10 cellular contexts compared by ENCODE assay signal in genomic region chr4:154928640-154929257, GRCh38.
A peak's percentile ranks its signal among the peaks of the same experiment; 100 is the strongest.
DNase-seq lines count a peak whose midpoint lies in the region; ATAC-seq and TF ChIP-seq lines count a peak whose summit lies in the region.
"Had no signal": no experiment of that assay in that cellular context is flagged by ENCODE, and none has a peak within 500 bp of the region (broad histone marks: within the 10 kb centered on the region; RNA-seq: fewer than 3 reads in every experiment).

No MANE protein-coding gene starts in this region.

- H3K9me3 Mint-ChIP-seq in Caco-2 (ENCODE audit: unreplicated experiment) = peaks cover 12% of the 10 kb centered on the region
- peaks cover 35% of the 10 kb centered on the region for H3K9me3 Mint-ChIP-seq in chondrocyte (ENCODE audit: low read depth)

- no peak overlapping the region for H2AK5ac ChIP-seq in mesendoderm (ENCODE audit: low read length)

- H3K9me3 ChIP-seq in Caco-2 (no peaks in the 10 kb centered on the region), gastroesophageal sphincter (peaks cover 0 to 14% (median 0%) of the 10 kb centered on the region in 3 donors)

- no peaks in the 10 kb centered on the region for H3K4me1 ChIP-seq in Caco-2
- H3K4me1 ChIP-seq in KMS-11 (ENCODE audit: low read depth, poor library complexity, severe bottlenecking) = no peaks in the 10 kb centered on the region
- no peaks in the 10 kb centered on the region for H3K4me1 ChIP-seq in mesendoderm (ENCODE audit: control insufficient read depth, low read depth, low read length)
- no peaks in the 10 kb centered on the region for H3K4me1 ChIP-seq in gastroesophageal sphincter
- H3K4me1 ChIP-seq: right atrium auricular region had no signal

- H3K9ac ChIP-seq in KMS-11 = no peak overlapping the region
- H3K9ac ChIP-seq in mesendoderm (ENCODE audit: low read length) = no peak overlapping the region

- no TSS peak for BruUV-seq in Caco-2 (replicated peaks; lab: Mats Ljungman, UMichigan)

- TF ChIP-seq POLR2A in gastroesophageal sphincter (IDR thresholded peaks at IDR 0.05) = no peak

- H3K27me3 ChIP-seq in Caco-2 (replicated peaks; ENCODE audit: control insufficient read depth, insufficient read depth, low read length) = no peaks in the 10 kb centered on the region
- H3K27me3 ChIP-seq in KMS-11 (ENCODE audit: insufficient read depth, low read depth) = no peaks in the 10 kb centered on the region
- no peaks in the 10 kb centered on the region for H3K27me3 ChIP-seq in mesendoderm (ENCODE audit: insufficient read depth, low read length, poor library complexity)
- no peaks in the 10 kb centered on the region for H3K27me3 ChIP-seq in gastroesophageal sphincter
- H3K27me3 ChIP-seq: right atrium auricular region had no signal

- TF ChIP-seq EP300 in gastroesophageal sphincter (IDR thresholded peaks at IDR 0.05) = no peak

- H3K79me2 ChIP-seq in KMS-11 (ENCODE audit: insufficient read depth, low read depth) (no peaks in the 10 kb centered on the region), mesendoderm (ENCODE audit: control insufficient read depth, insufficient read depth, low read length) (no peaks in the 10 kb centered on the region)

- H3K36me3 ChIP-seq in Caco-2 (ENCODE audit: control insufficient read depth, insufficient read depth, low read length) = no peaks in the 10 kb centered on the region
- H3K36me3 ChIP-seq in KMS-11 (ENCODE audit: insufficient read depth) = no peaks in the 10 kb centered on the region
- H3K36me3 ChIP-seq in mesendoderm (ENCODE audit: control insufficient read depth, insufficient read depth, low read length) = no peaks in the 10 kb centered on the region
- no peaks in the 10 kb centered on the region for H3K36me3 ChIP-seq in gastroesophageal sphincter
- H3K36me3 ChIP-seq: right atrium auricular region had no signal

- H3K27me3 Mint-ChIP-seq in Caco-2 (ENCODE audit: insufficient read depth, unreplicated experiment) (peaks cover 3% of the 10 kb centered on the region), chondrocyte (ENCODE audit: low read depth) (no peaks in the 10 kb centered on the region)

- no peak overlapping the region for H3K23ac ChIP-seq in mesendoderm (ENCODE audit: low read length)

- ATAC-seq in GM18907 (IDR thresholded peaks at IDR 0.05; ENCODE audit: unreplicated experiment) = no peak
- no peak for ATAC-seq in gastroesophageal sphincter
- no peak for ATAC-seq in HG02642 (IDR thresholded peaks at IDR 0.05; ENCODE audit: poor library complexity, unreplicated experiment)

- no peak overlapping the region for H3K56ac ChIP-seq in mesendoderm (ENCODE audit: low read length)

- WGBS in mesendoderm (ENCODE audit: extremely low coverage, insufficient coverage, low lambda C conversion rate) = no CpG with 5 or more reads among the region's 6 CpGs
- 45 to 52% methylated on average over 6 of the region's 6 CpGs for WGBS in gastroesophageal sphincter (ENCODE audit: low coverage in 1 of 2), 2 donors

- no peak overlapping the region for H3K27ac Mint-ChIP-seq in Caco-2 (ENCODE audit: unreplicated experiment)
- H3K27ac Mint-ChIP-seq in chondrocyte (ENCODE audit: unreplicated experiment) = no peak overlapping the region

- intact Hi-C loops in Caco-2 (cut with micrococcal nuclease; ENCODE audit: unreplicated experiment) = loop anchor here (1.0 to 10.0 kb wide), 4 partner anchors 74 to 376 kb away; partner anchors contain the start of gene PLRG1

- no peak overlapping the region for H3K4me3 Mint-ChIP-seq in Caco-2 (ENCODE audit: unreplicated experiment)
- H3K4me3 Mint-ChIP-seq in chondrocyte (ENCODE audit: unreplicated experiment) = no peak overlapping the region

- POLR2A ChIA-PET in Caco-2 (lab: Charles Lee) = no interaction called here

- H2BK15ac ChIP-seq in mesendoderm (replicated peaks; ENCODE audit: low read depth) = no peak overlapping the region

- peak in 1 of 2 experiments; percentile 50 for TF ChIP-seq CTCF in Caco-2 (IDR thresholded peaks at IDR 0.05; ENCODE audit: insufficient read depth in 1 of 2, low read depth in 1 of 2, low read length in 1 of 2, severe bottlenecking in 1 of 2, unreplicated experiment in 1 of 2)
- TF ChIP-seq CTCF in KMS-11 (conservative IDR thresholded peaks at IDR 0.05; ENCODE audit: low read depth, low read length) = 0 out of 2 replicates have a peak, but pooled peaks have one; percentile 28
- TF ChIP-seq CTCF in chondrocyte (IDR thresholded peaks at IDR 0.05) = peak; percentile 56
- peak in 1 of 4 experiments; percentile 19 for TF ChIP-seq CTCF in gastroesophageal sphincter (IDR thresholded peaks at IDR 0.05)

- H3K18ac ChIP-seq in mesendoderm (ENCODE audit: low read length) = no peak overlapping the region

- H3K4me3 ChIP-seq in Caco-2 (ENCODE audit: low read depth, low read length) (no peak overlapping the region), KMS-11 (IDR thresholded peaks at IDR 0.05; ENCODE audit: insufficient read depth, low read depth, low read length) (no peak overlapping the region), mesendoderm (ENCODE audit: low read length) (no peak overlapping the region), gastroesophageal sphincter (no peak overlapping the region)
- H3K4me3 ChIP-seq: right atrium auricular region had no signal

- H3K79me1 ChIP-seq in mesendoderm (ENCODE audit: low read length) = no peaks in the 10 kb centered on the region

- H3K4me2 ChIP-seq in KMS-11 = no peak overlapping the region
- H3K4me2 ChIP-seq in mesendoderm (ENCODE audit: low read length) = no peak overlapping the region

- H2BK120ac ChIP-seq in mesendoderm (ENCODE audit: low read depth, low read length) = no peak overlapping the region

- no peak overlapping the region for H4K8ac ChIP-seq in mesendoderm (ENCODE audit: low read depth, low read length)

- CTCF ChIA-PET in Caco-2 (lab: Charles Lee) = interaction anchor here (1.0 to 1.1 kb wide), 3 partner anchors 18 to 123 kb away, joined by 3 to 6 read pairs (median 3); no protein-coding TSS in a partner anchor

- H4K20me1 ChIP-seq in KMS-11 (ENCODE audit: insufficient read depth) = no peaks in the 10 kb centered on the region

- H3K36me3 Mint-ChIP-seq in Caco-2 (ENCODE audit: insufficient read depth, unreplicated experiment) (no peaks in the 10 kb centered on the region), chondrocyte (ENCODE audit: low read depth) (peaks cover 2% of the 10 kb centered on the region)

- H3K27ac ChIP-seq in KMS-11 (no peak overlapping the region), mesendoderm (ENCODE audit: low read depth, low read length) (no peak overlapping the region), gastroesophageal sphincter (no peak overlapping the region)
- H3K27ac ChIP-seq: right atrium auricular region had no signal

- H3K4me1 Mint-ChIP-seq in Caco-2 (ENCODE audit: low read depth, unreplicated experiment) (no peaks in the 10 kb centered on the region), chondrocyte (ENCODE audit: low read depth) (no peaks in the 10 kb centered on the region)

- no peak overlapping the region for H2BK5ac ChIP-seq in mesendoderm (ENCODE audit: low read length)

- H4K5ac ChIP-seq in mesendoderm (ENCODE audit: low read length) = no peak overlapping the region

- DNase-seq in Caco-2 (peak; percentile 16 to 42), chondrocyte (ENCODE audit: low spot score) (no peak), mesendoderm (peak; percentile 71), hepatic stellate cell (ENCODE audit: low spot score) (no peak)
- DNase-seq: NCI-H1930 had no signal

- no peak overlapping the region for H2AFZ ChIP-seq in KMS-11 (ENCODE audit: low read depth)

- no peak overlapping the region for H3K4ac ChIP-seq in mesendoderm (ENCODE audit: low read depth, low read length)

Comparison
In these comparisons a context has a peak if more than half of its experiments do, and no peak if none do; other contexts are left out.
1. DNase-seq: peak in Caco-2 (2 of 2) and mesendoderm (single experiment); none in chondrocyte (single experiment) and hepatic stellate cell (single experiment).